Comparison of ENCODE assay signal across 9 cellular contexts in genomic region chr6:134063966-134064445, GRCh38. TPM values are rescaled to one million over a fixed set of nuclear protein-coding genes. Genes with fewer than 3 reads are reported as not detected.
DNase-seq lines count a peak whose midpoint lies in the region; ATAC-seq lines count a peak whose summit lies in the region.
"Had no signal": no experiment of that assay in that cellular context is flagged by ENCODE, and none has a peak within 500 bp of the region (broad histone marks: within the 10 kb centered on the region; RNA-seq: fewer than 3 reads in every experiment).

No MANE protein-coding gene starts in this region.

- CTCF ChIA-PET in CD4-positive, alpha-beta memory T cell (lab: Charles Lee; ENCODE audit: partially characterized antibody): interaction anchor here (0.8 to 6.2 kb wide), 38 partner anchors 9 to 251 kb away, joined by 3 to 207 read pairs (median 6); partner anchors contain the start of genes SLC2A12 and TBPL1

- H3K27me3 Mint-ChIP-seq in CD4-positive, alpha-beta memory T cell: peaks cover 2 to 4% of the 10 kb centered on the region in 2 donors

- H3K4me1 ChIP-seq in CD4-positive, alpha-beta memory T cell (ENCODE audit: insufficient read depth, low read length): peaks cover 4% of the 10 kb centered on the region

- POLR2A ChIA-PET in CD4-positive, alpha-beta memory T cell (lab: Charles Lee; ENCODE audit: partially characterized antibody): interaction anchor here (0.9 to 1.0 kb wide), 2 partner anchors 9 to 91 kb away, joined by 4 read pairs; no protein-coding TSS in a partner anchor

- peaks cover 0 to 2% (median under 1%) of the 10 kb centered on the region in 4 donors for H3K4me1 Mint-ChIP-seq in CD4-positive, alpha-beta memory T cell

- no peaks in the 10 kb centered on the region for H3K36me3 ChIP-seq in CD4-positive, alpha-beta memory T cell (ENCODE audit: insufficient read depth, low read length)

- H3K27ac ChIP-seq in CD4-positive, alpha-beta memory T cell (ENCODE audit: low read depth, low read length): no peak overlapping the region

- DNase-seq in CD4-positive, alpha-beta memory T cell: peak; percentile 56 to 62 (median 59)
- DNase-seq in NCI-H524 treated with DMSO at 0.1 percent for 48 hours (lab: John Stamatoyannopoulos, UW) (peak; percentile 32), dermis microvascular lymphatic vessel endothelial cell (ENCODE audit: low read depth in 2 of 2) (peak; percentile 80 to 84), medulla oblongata (ENCODE audit: extremely low spot score) (peak; percentile 95)
- peak; percentile 58 for DNase-seq in activated CD4-positive, alpha-beta T cell treated with anti-CD3 and anti-CD28 coated beads for 48 hours
- peak; percentile 23 for DNase-seq in stimulated activated CD8-positive, alpha-beta memory T cell treated with anti-CD3 and anti-CD28 coated beads, Interleukin-4, amount 100 ng/mL, for 24 hours (ENCODE audit: low read depth)

- H3K4me3 Mint-ChIP-seq in CD4-positive, alpha-beta memory T cell: no peak overlapping the region

- no peaks in the 10 kb centered on the region for H3K36me3 Mint-ChIP-seq in CD4-positive, alpha-beta memory T cell

- ATAC-seq in GM19351 (IDR thresholded peaks at IDR 0.05; ENCODE audit: unreplicated experiment) (peak; percentile 96), HG03354 (IDR thresholded peaks at IDR 0.05; ENCODE audit: poor library complexity, severe bottlenecking, unreplicated experiment) (peak; percentile 95)

- H3K27me3 ChIP-seq in CD4-positive, alpha-beta memory T cell (ENCODE audit: insufficient read depth, low read length): no peaks in the 10 kb centered on the region

- no peaks in the 10 kb centered on the region for H3K9me3 ChIP-seq in CD4-positive, alpha-beta memory T cell (ENCODE audit: control insufficient read depth in 1 of 2, low read length in 2 of 2)

- H3K27ac Mint-ChIP-seq in CD4-positive, alpha-beta memory T cell: no peak overlapping the region

- H3K9me3 Mint-ChIP-seq in CD4-positive, alpha-beta memory T cell: no peaks in the 10 kb centered on the region

- intact Hi-C loops in CD4-positive, alpha-beta memory T cell (cut with micrococcal nuclease): loop anchor here (1.0 kb wide), 3 partner anchors 33 to 140 kb away; no protein-coding TSS in a partner anchor

- no peak overlapping the region for H3K4me3 ChIP-seq in CD4-positive, alpha-beta memory T cell (ENCODE audit: low read length in 2 of 2)

RNA-seq across cellular contexts. Expression of gene SLC2A12, which starts 11.6 kb away (rescaled TPM):
- not detected for total RNA-seq in CD4-positive, alpha-beta memory T cell
- polyA plus RNA-seq in CD4-positive, alpha-beta memory T cell: not detected
- total RNA-seq in dermis microvascular lymphatic vessel endothelial cell: 20.0 and 48.7 TPM in 2 replicates
- total RNA-seq: T-helper 1 cell treated with Interleukin-12 subunit alpha and Interleukin-12 subunit beta and Interleukin-4 antibody, amounts not matched to agents 30 ng/mL and 1 ng/mL, for 36 hours had no signal

Comparison
In these comparisons a context has a peak if more than half of its experiments do, and no peak if none do; other contexts are left out.
1. DNase-seq: peak in every context shown above with its lines; median percentile 95 in medulla oblongata; 82 in dermis microvascular lymphatic vessel endothelial cell; 59 in CD4-positive, alpha-beta memory T cell; 58 in activated CD4-positive, alpha-beta T cell treated with anti-CD3 and anti-CD28 coated beads for 48 hours; 32 in NCI-H524 treated with DMSO at 0.1 percent for 48 hours; 23 in stimulated activated CD8-positive, alpha-beta memory T cell treated with anti-CD3 and anti-CD28 coated beads, Interleukin-4, amount 100 ng/mL, for 24 hours.
2. RNA of gene SLC2A12, which starts 11.6 kb away (total RNA-seq): 20.0 to 48.7 TPM in dermis microvascular lymphatic vessel endothelial cell; not detected in CD4-positive, alpha-beta memory T cell; every median in the first group is over 10 times any median in the second.